ENCODE assay signal across 20 cellular contexts in the genomic region with DNA sequence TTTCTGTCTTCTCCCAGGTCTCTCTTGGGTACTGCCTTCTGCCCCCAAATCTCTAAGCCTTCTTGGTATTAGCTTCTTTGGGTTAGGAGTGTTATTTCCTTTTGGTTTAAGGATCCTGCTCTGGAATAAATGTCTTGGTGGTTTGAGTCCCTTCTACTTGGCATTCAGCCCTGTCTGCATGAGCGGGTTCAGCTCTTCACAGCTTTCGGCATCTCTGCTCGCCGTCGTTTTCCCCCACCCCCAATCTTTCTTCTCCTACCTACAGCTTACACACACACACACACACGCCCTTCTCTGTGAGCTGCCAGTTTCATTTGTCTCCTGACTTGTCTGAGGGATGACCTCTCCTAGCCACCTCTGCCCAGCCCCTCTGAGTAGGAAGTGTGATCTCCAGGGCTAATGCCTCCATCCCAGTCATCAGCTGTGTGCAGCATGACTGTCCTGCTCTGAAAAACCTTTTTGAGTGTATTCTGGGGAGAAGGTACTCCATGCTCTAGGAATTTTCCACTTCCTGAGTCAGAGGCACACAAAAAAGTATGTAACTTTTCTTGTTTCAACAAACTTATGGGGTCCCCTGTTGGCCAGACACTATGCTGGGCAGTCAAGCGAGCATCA. TPM values are rescaled to one million over a fixed set of nuclear protein-coding genes. Genes with fewer than 3 reads are reported as not detected.
DNase-seq lines count a peak whose midpoint lies in the region; ATAC-seq lines count a peak whose summit lies in the region.
"Had no signal": no experiment of that assay in that cellular context is flagged by ENCODE, and none has a peak within 500 bp of the region (broad histone marks: within the 10 kb centered on the region; RNA-seq: fewer than 3 reads in every experiment).

No MANE protein-coding gene starts in this region.

- H3K9me3 Mint-ChIP-seq in activated naive CD4-positive, alpha-beta T cell treated with anti-CD3 and anti-CD28 coated beads, Interleukin-2, amount 10 ng/mL, durations not matched to agents 7 days and 5 days = no peaks in the 10 kb centered on the region
- no peaks in the 10 kb centered on the region for H3K9me3 Mint-ChIP-seq in activated naive CD8-positive, alpha-beta T cell treated with anti-CD3 and anti-CD28 coated beads for 36 hours
- H3K9me3 Mint-ChIP-seq in stimulated activated naive B cell treated with anti-CD40 and anti-IgM and Interleukin-4, amounts not matched to agents 10 μg/mL and 1 μg/mL and 100 μg/mL, for 72 hours = no peaks in the 10 kb centered on the region
- H3K9me3 Mint-ChIP-seq: natural killer cell treated with Interleukin-12 subunit alpha and Interleukin-12 subunit beta and Interleukin-15 and Interleukin-18, amount 100 ng/mL, for 72 hours had no signal

- no peaks in the 10 kb centered on the region for H3K27me3 Mint-ChIP-seq in activated naive CD4-positive, alpha-beta T cell treated with anti-CD3 and anti-CD28 coated beads, Interleukin-2, amount 10 ng/mL, durations not matched to agents 7 days and 5 days
- peaks cover 2% of the 10 kb centered on the region for H3K27me3 Mint-ChIP-seq in activated naive CD8-positive, alpha-beta T cell treated with anti-CD3 and anti-CD28 coated beads for 36 hours
- H3K27me3 Mint-ChIP-seq in stimulated activated naive B cell treated with anti-CD40 and anti-IgM and Interleukin-4, amounts not matched to agents 10 μg/mL and 1 μg/mL and 100 μg/mL, for 72 hours = no peaks in the 10 kb centered on the region
- H3K27me3 Mint-ChIP-seq: natural killer cell treated with Interleukin-12 subunit alpha and Interleukin-12 subunit beta and Interleukin-15 and Interleukin-18, amount 100 ng/mL, for 72 hours had no signal

- H3K4me1 Mint-ChIP-seq in activated naive CD4-positive, alpha-beta T cell treated with anti-CD3 and anti-CD28 coated beads, Interleukin-2, amount 10 ng/mL, durations not matched to agents 7 days and 5 days = peaks cover 31% of the 10 kb centered on the region
- H3K4me1 Mint-ChIP-seq in activated naive CD8-positive, alpha-beta T cell treated with anti-CD3 and anti-CD28 coated beads for 36 hours = peaks cover 30% of the 10 kb centered on the region
- peaks cover 26 to 56% of the 10 kb centered on the region in 2 donors for H3K4me1 Mint-ChIP-seq in stimulated activated naive B cell treated with anti-CD40 and anti-IgM and Interleukin-4, amounts not matched to agents 10 μg/mL and 1 μg/mL and 100 μg/mL, for 72 hours

- CTCF ChIA-PET in activated naive CD4-positive, alpha-beta T cell treated with anti-CD3 and anti-CD28 coated beads, Interleukin-2, amount 10 ng/mL, durations not matched to agents 7 days and 5 days (lab: Charles Lee) = no interaction called here

- no peak for ATAC-seq in stimulated activated naive B cell treated with anti-CD40 and anti-IgM and Interleukin-4, amounts not matched to agents 10 μg/mL and 1 μg/mL and 100 μg/mL, for 72 hours (replicated peaks)
- no peak for ATAC-seq in GM18870 (IDR thresholded peaks at IDR 0.05; ENCODE audit: unreplicated experiment)
- ATAC-seq: gastrocnemius medialis; natural killer cell treated with Interleukin-12 subunit alpha and Interleukin-12 subunit beta and Interleukin-15 and Interleukin-18, amount 100 ng/mL, for 72 hours had no signal

- H3K27ac Mint-ChIP-seq in activated naive CD4-positive, alpha-beta T cell treated with anti-CD3 and anti-CD28 coated beads, Interleukin-2, amount 10 ng/mL, durations not matched to agents 7 days and 5 days = peak overlapping the region; percentile 26
- H3K27ac Mint-ChIP-seq in activated naive CD8-positive, alpha-beta T cell treated with anti-CD3 and anti-CD28 coated beads for 36 hours = peak overlapping the region; percentile 39
- H3K27ac Mint-ChIP-seq in stimulated activated naive B cell treated with anti-CD40 and anti-IgM and Interleukin-4, amounts not matched to agents 10 μg/mL and 1 μg/mL and 100 μg/mL, for 72 hours = peak overlapping the region; percentile 54

- no peak overlapping the region for H3K4me3 Mint-ChIP-seq in activated naive CD4-positive, alpha-beta T cell treated with anti-CD3 and anti-CD28 coated beads, Interleukin-2, amount 10 ng/mL, durations not matched to agents 7 days and 5 days
- H3K4me3 Mint-ChIP-seq in activated naive CD8-positive, alpha-beta T cell treated with anti-CD3 and anti-CD28 coated beads for 36 hours = no peak overlapping the region
- no peak overlapping the region for H3K4me3 Mint-ChIP-seq in stimulated activated naive B cell treated with anti-CD40 and anti-IgM and Interleukin-4, amounts not matched to agents 10 μg/mL and 1 μg/mL and 100 μg/mL, for 72 hours
- H3K4me3 Mint-ChIP-seq: CD14-positive monocyte; natural killer cell treated with Interleukin-12 subunit alpha and Interleukin-12 subunit beta and Interleukin-15 and Interleukin-18, amount 100 ng/mL, for 72 hours had no signal

- no peak for DNase-seq in activated naive CD4-positive, alpha-beta T cell treated with anti-CD3 and anti-CD28 coated beads, Interleukin-2, amount 10 ng/mL, durations not matched to agents 7 days and 5 days
- no peak for DNase-seq in activated naive CD4-positive, alpha-beta T cell (lab: John Stamatoyannopoulos, UW)
- DNase-seq in activated naive CD8-positive, alpha-beta T cell treated with anti-CD3 and anti-CD28 coated beads for 36 hours = no peak
- DNase-seq in hepatic stellate cell (ENCODE audit: low spot score) = peak; percentile 30
- DNase-seq in stimulated activated naive B cell treated with anti-CD40 and anti-IgM and Interleukin-4, amounts not matched to agents 10 μg/mL and 1 μg/mL and 100 μg/mL, for 72 hours = no peak
- DNase-seq in NCI-H2196 (lab: John Stamatoyannopoulos, UW; ENCODE audit: unreplicated experiment) = no peak
- no peak for DNase-seq in stimulated activated CD4-positive, alpha-beta T cell treated with anti-CD3 and anti-CD28 coated beads, Interleukin-12 subunit alpha, Interleukin-12 subunit beta, amount 100 ng/mL, for 4 hours
- DNase-seq: ACHN; gastrocnemius medialis; GF-D8; NCI-H187 treated with DMSO at 0.1 percent for 48 hours; NCI-H226; NCI-H774; SHP77 treated with DMSO at 0.1 percent for 48 hours; stimulated activated naive CD4-positive, alpha-beta T cell treated with Interleukin-2 at 50 U/mL for 16 hours had no signal

- peaks cover 68% of the 10 kb centered on the region for H3K36me3 Mint-ChIP-seq in activated naive CD4-positive, alpha-beta T cell treated with anti-CD3 and anti-CD28 coated beads, Interleukin-2, amount 10 ng/mL, durations not matched to agents 7 days and 5 days
- peaks cover 20% of the 10 kb centered on the region for H3K36me3 Mint-ChIP-seq in activated naive CD8-positive, alpha-beta T cell treated with anti-CD3 and anti-CD28 coated beads for 36 hours
- H3K36me3 Mint-ChIP-seq in stimulated activated naive B cell treated with anti-CD40 and anti-IgM and Interleukin-4, amounts not matched to agents 10 μg/mL and 1 μg/mL and 100 μg/mL, for 72 hours = peaks cover 60 to 62% of the 10 kb centered on the region in 2 donors

RNA-seq across cellular contexts. Expression of gene CNOT3, which starts 4.7 kb away (rescaled TPM):
- 10 to 100 TPM; 59.0 to 62.1 TPM for total RNA-seq in activated naive CD8-positive, alpha-beta T cell treated with anti-CD3 and anti-CD28 coated beads for 36 hours

RNA-seq across cellular contexts. Expression of gene LENG1, which starts 17.2 kb away (rescaled TPM):
- total RNA-seq in activated naive CD8-positive, alpha-beta T cell treated with anti-CD3 and anti-CD28 coated beads for 36 hours = 1 to 10 TPM; 3.2 to 4.1 TPM

RNA-seq across cellular contexts. Expression of gene PRPF31, which starts 26.7 kb away (rescaled TPM):
- total RNA-seq in activated naive CD8-positive, alpha-beta T cell treated with anti-CD3 and anti-CD28 coated beads for 36 hours = 100 to 1,000 TPM; 120 to 124 TPM

RNA-seq across cellular contexts. Expression of gene TFPT, which starts 26.8 kb away (rescaled TPM):
- 10 to 100 TPM; 33.3 to 38.5 TPM for total RNA-seq in activated naive CD8-positive, alpha-beta T cell treated with anti-CD3 and anti-CD28 coated beads for 36 hours

RNA-seq across cellular contexts. Expression of gene TMC4, which starts 30.7 kb away (rescaled TPM):
- total RNA-seq in activated naive CD8-positive, alpha-beta T cell treated with anti-CD3 and anti-CD28 coated beads for 36 hours = not detected
- total RNA-seq: H4, OCI-LY7 had no signal
